In the genomic region with DNA sequence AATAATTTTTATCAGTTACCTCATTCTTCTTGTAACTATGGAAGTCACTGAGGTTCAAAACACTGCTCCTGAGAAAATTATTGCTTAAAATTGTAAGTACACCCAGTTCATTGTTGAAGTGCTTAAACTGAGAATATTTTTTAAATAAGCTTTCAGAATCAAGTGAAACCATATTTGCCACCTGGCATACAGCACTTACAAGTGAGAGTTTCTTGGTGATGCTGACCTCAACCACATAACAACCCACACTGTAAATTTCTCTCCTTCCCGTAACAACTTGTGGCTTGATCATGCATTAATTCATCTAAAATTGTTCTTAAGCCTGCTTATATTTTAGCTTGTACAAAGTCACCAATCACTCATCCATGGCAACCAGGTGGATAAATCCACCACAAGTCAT, we compare ENCODE assay signal across 12 cellular contexts. TPM values are rescaled to one million over a fixed set of nuclear protein-coding genes. Genes with fewer than 3 reads are reported as not detected.
A peak's percentile ranks its signal among the peaks of the same experiment; 100 is the strongest.
DNase-seq lines count a peak whose midpoint lies in the region; ATAC-seq and TF ChIP-seq lines count a peak whose summit lies in the region.
"Had no signal": no experiment of that assay in that cellular context is flagged by ENCODE, and none has a peak within 500 bp of the region (broad histone marks: within the 10 kb centered on the region; RNA-seq: fewer than 3 reads in every experiment).

No MANE protein-coding gene starts in this region.

- intact Hi-C loops in lower leg skin (cut with DNase I; ENCODE audit: low total_unique reads) (no loop called here), heart left ventricle (cut with DNase I) (loop anchor here in 1 of 10 donors (10.0 kb wide), 1 partner anchor 66 kb away; no protein-coding TSS in a partner anchor)

- H3K36me3 Mint-ChIP-seq in T-helper 2 cell treated with Interferon-gamma antibody and Interleukin-4, amounts not matched to agents 5 μg/mL and 100 μg/mL, for 36 hours (ENCODE audit: low read depth): no peaks in the 10 kb centered on the region

- no peaks in the 10 kb centered on the region for H3K27me3 Mint-ChIP-seq in T-helper 2 cell treated with Interferon-gamma antibody and Interleukin-4, amounts not matched to agents 5 μg/mL and 100 μg/mL, for 36 hours (ENCODE audit: low read depth)

- H3K27ac ChIP-seq in heart left ventricle: no peak overlapping the region
- H3K27ac ChIP-seq: gastrocnemius medialis had no signal

- ATAC-seq in GM21367 (IDR thresholded peaks at IDR 0.05; ENCODE audit: unreplicated experiment) (peak; percentile 53), HG03064 (IDR thresholded peaks at IDR 0.05; ENCODE audit: low read depth, unreplicated experiment) (peak; percentile 68), heart left ventricle (no peak)

- peaks cover 0 to 35% (median 18%) of the 10 kb centered on the region in 12 donors for H3K4me1 ChIP-seq in heart left ventricle

- DNase-seq in T-helper 2 cell treated with Interferon-gamma antibody and Interleukin-4, amounts not matched to agents 5 μg/mL and 100 μg/mL, for 36 hours (ENCODE audit: low spot score): no peak
- DNase-seq in NCI-H2081 treated with DMSO at 0.1 percent for 48 hours (lab: John Stamatoyannopoulos, UW) (no peak), lower leg skin (ENCODE audit: low spot score in 2 of 2) (no peak), heart left ventricle (no peak), DMS 273 treated with DMSO at 0.1 percent for 48 hours (lab: John Stamatoyannopoulos, UW) (no peak)
- DNase-seq: Calu3, gastrocnemius medialis, NCI-H2107 had no signal

- TF ChIP-seq CTCF in lower leg skin (IDR thresholded peaks at IDR 0.05) (no peak), heart left ventricle (IDR thresholded peaks at IDR 0.05) (no peak)

- H3K4me3 Mint-ChIP-seq in T-helper 2 cell treated with Interferon-gamma antibody and Interleukin-4, amounts not matched to agents 5 μg/mL and 100 μg/mL, for 36 hours: peak overlapping the region; percentile 8

- peaks cover 22% of the 10 kb centered on the region for H3K4me1 Mint-ChIP-seq in T-helper 2 cell treated with Interferon-gamma antibody and Interleukin-4, amounts not matched to agents 5 μg/mL and 100 μg/mL, for 36 hours (ENCODE audit: low read depth)

- H3K27ac Mint-ChIP-seq in T-helper 2 cell treated with Interferon-gamma antibody and Interleukin-4, amounts not matched to agents 5 μg/mL and 100 μg/mL, for 36 hours: no peak overlapping the region

- no peaks in the 10 kb centered on the region for H3K36me3 ChIP-seq in heart left ventricle
- H3K36me3 ChIP-seq: gastrocnemius medialis, HAP-1 had no signal

- no peaks in the 10 kb centered on the region for H3K27me3 ChIP-seq in heart left ventricle
- H3K27me3 ChIP-seq: gastrocnemius medialis had no signal

- H3K9me3 ChIP-seq in heart left ventricle: no peaks in the 10 kb centered on the region
- H3K9me3 ChIP-seq: gastrocnemius medialis, HAP-1 had no signal

- H3K4me3 ChIP-seq in lower leg skin (ENCODE audit: low read depth, poor library complexity, severe bottlenecking) (no peak overlapping the region), heart left ventricle (no peak overlapping the region)
- H3K4me3 ChIP-seq: gastrocnemius medialis, HAP-1 had no signal

- 87 to 91% methylated on average over 1 of the region's 1 CpG for WGBS in lower leg skin, 2 donors
- WGBS in heart left ventricle, 4 donors: 89 to 98% (median 94%) methylated on average over 1 of the region's 1 CpG

- peak; percentile 19 for TF ChIP-seq POLR2A in GM15510 (IDR thresholded peaks at IDR 0.05; ENCODE audit: borderline replicate concordance, extremely low read depth, insufficient read length)
- TF ChIP-seq POLR2A in lower leg skin (IDR thresholded peaks at IDR 0.05): no peak
- TF ChIP-seq POLR2A in heart left ventricle (IDR thresholded peaks at IDR 0.05): no peak

- no peaks in the 10 kb centered on the region for H3K9me3 Mint-ChIP-seq in T-helper 2 cell treated with Interferon-gamma antibody and Interleukin-4, amounts not matched to agents 5 μg/mL and 100 μg/mL, for 36 hours

RNA-seq across cellular contexts. Expression of gene IMMP2L, which starts 34.0 kb away (rescaled TPM):
- total RNA-seq in lower leg skin: 10 to 100 TPM; 13.6 to 16.8 (median 16.4) TPM
- total RNA-seq in heart left ventricle: 10 to 100 TPM in 8 of 9 donors, 1 to 10 TPM in 1; 8.9 to 17.2 (median 15.9) TPM
- polyA plus RNA-seq in heart left ventricle: 10 to 100 TPM in 1 of 2 donors, 1 to 10 TPM in 1; 5.1 to 12.5 TPM

Comparison
In these comparisons a context has a peak if more than half of its experiments do, and no peak if none do; other contexts are left out.
1. ATAC-seq: peak in GM21367 (single experiment) and HG03064 (single experiment); none in heart left ventricle (0 of 4).